In the genomic region with DNA sequence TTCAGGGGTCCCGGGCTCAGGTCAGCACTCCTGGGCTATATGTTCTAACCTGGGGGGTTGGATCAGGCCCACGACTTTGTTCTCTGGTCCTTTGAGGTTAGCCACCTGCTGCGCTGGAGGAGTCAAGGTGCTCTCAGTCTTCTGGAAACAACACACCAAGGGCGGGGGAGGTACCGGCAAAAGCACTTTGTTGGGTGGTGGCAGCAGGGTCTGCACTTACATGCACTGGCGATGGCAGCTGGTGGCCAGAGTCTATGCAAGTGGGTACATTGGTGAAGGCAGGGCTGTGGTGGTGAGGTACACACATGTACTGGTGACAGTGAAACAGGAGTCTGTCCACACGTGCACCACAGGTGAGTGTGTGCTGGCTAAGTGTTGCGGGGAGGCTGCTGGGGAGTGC, we compare ENCODE assay signal across 19 cellular contexts.
DNase-seq lines count a peak whose midpoint lies in the region; ATAC-seq, FAIRE-seq and TF ChIP-seq lines count a peak whose summit lies in the region.
"Had no signal": no experiment of that assay in that cellular context is flagged by ENCODE, and none has a peak within 500 bp of the region (broad histone marks: within the 10 kb centered on the region; RNA-seq: fewer than 3 reads in every experiment).

No MANE protein-coding gene starts in this region.

- H3K36me3 ChIP-seq in left ventricle myocardium inferior (no peaks in the 10 kb centered on the region), osteoblast (ENCODE audit: insufficient read depth, low read length) (no peaks in the 10 kb centered on the region), spleen (no peaks in the 10 kb centered on the region)

- no peaks in the 10 kb centered on the region for H4K20me1 ChIP-seq in osteoblast (ENCODE audit: insufficient read depth, low read length)

- no peak overlapping the region for H2AFZ ChIP-seq in osteoblast (ENCODE audit: low read length)

- H3K4me2 ChIP-seq in osteoblast (ENCODE audit: insufficient read depth, low read length) = no peak overlapping the region

- DNase-seq in Right ventricle myocardium superior (peak; percentile 34), left ventricle myocardium inferior (no peak), osteoblast (ENCODE audit: insufficient read length, low spot score, missing footprints) (peak; percentile 35), spleen (peak; percentile 43), urothelium cell line (ENCODE audit: low spot score) (no peak), iPS-NIHi11 (ENCODE audit: low spot score) (no peak), middle frontal gyrus (ENCODE audit: extremely low spot score, low spot score) (no peak)
- DNase-seq in activated naive CD4-positive, alpha-beta T cell treated with Interleukin-2 at 50 U/mL for 16 hours = no peak
- DNase-seq: 8988T, C1 segment of cervical spinal cord, Calu3, COR-L47, DMS53, DMS79 treated with DMSO at 0.1 percent for 48 hours, GF-D8, GOT3, HCEC 1CT had no signal

- H3K27me3 ChIP-seq in left ventricle myocardium inferior (ENCODE audit: low read depth) = no peaks in the 10 kb centered on the region
- H3K27me3 ChIP-seq in osteoblast (ENCODE audit: insufficient read depth, low read length) = no peaks in the 10 kb centered on the region
- H3K27me3 ChIP-seq in spleen (replicated peaks in 1 of 7) = no peaks in the 10 kb centered on the region

- TF ChIP-seq POLR2A in spleen (IDR thresholded peaks at IDR 0.05) = no peak

- H3K4me1 ChIP-seq in left ventricle myocardium inferior = no peaks in the 10 kb centered on the region
- no peaks in the 10 kb centered on the region for H3K4me1 ChIP-seq in osteoblast (ENCODE audit: insufficient read depth, low read length)
- no peaks in the 10 kb centered on the region for H3K4me1 ChIP-seq in spleen

- TF ChIP-seq CTCF in left ventricle myocardium inferior (IDR thresholded peaks at IDR 0.05; ENCODE audit: borderline replicate concordance) = no peak
- TF ChIP-seq CTCF in osteoblast (IDR thresholded peaks at IDR 0.05; ENCODE audit: extremely low read depth, low read depth, low read length) = no peak
- TF ChIP-seq CTCF in spleen (IDR thresholded peaks at IDR 0.05 in 8 of 11, conservative IDR thresholded peaks at IDR 0.05 in 3 of 11) = no peak

- H3K9me3 ChIP-seq in left ventricle myocardium inferior (replicated peaks) = no peaks in the 10 kb centered on the region
- H3K9me3 ChIP-seq in osteoblast (ENCODE audit: low read depth, low read length) = no peaks in the 10 kb centered on the region
- H3K9me3 ChIP-seq in spleen = peaks cover 0 to 9% (median 0%) of the 10 kb centered on the region in 8 donors

- intact Hi-C loops in Right ventricle myocardium superior (cut with DNase I) = no loop called here
- intact Hi-C loops in left ventricle myocardium inferior (cut with micrococcal nuclease) = no loop called here
- intact Hi-C loops in spleen (cut with DNase I; ENCODE audit: low total_unique reads) = no loop called here

- H3K27ac ChIP-seq in left ventricle myocardium inferior (replicated peaks) (no peak overlapping the region), osteoblast (ENCODE audit: low read depth, low read length) (no peak overlapping the region), spleen (no peak overlapping the region)

- FAIRE-seq in urothelium cell line (lab: Jason Lieb, UNC) = peak; percentile 77
- FAIRE-seq: GM12891, GM18507 had no signal

- 64 to 96% (median 91%) methylated on average over 8 of the region's 8 CpGs for WGBS in spleen, 5 donors

- ATAC-seq in Right ventricle myocardium superior (ENCODE audit: poor library complexity) = no peak

- H3K4me3 ChIP-seq in left ventricle myocardium inferior (no peak overlapping the region), osteoblast (ENCODE audit: insufficient read depth, low read length) (no peak overlapping the region), spleen (no peak overlapping the region)

- no peaks in the 10 kb centered on the region for H3K79me2 ChIP-seq in osteoblast (ENCODE audit: insufficient read depth, low read length)

Comparison
In these comparisons a context has a peak if more than half of its experiments do, and no peak if none do; other contexts are left out.
1. DNase-seq: peak in Right ventricle myocardium superior (single experiment), osteoblast (single experiment) and spleen (single experiment); none in left ventricle myocardium inferior (single experiment), urothelium cell line (single experiment), activated naive CD4-positive, alpha-beta T cell treated with Interleukin-2 at 50 U/mL for 16 hours (single experiment), iPS-NIHi11 (single experiment) and middle frontal gyrus (single experiment).